Comparison of ENCODE assay signal across 9 cellular contexts in genomic region chr9:99118782-99119466, GRCh38. TPM values are rescaled to one million over a fixed set of nuclear protein-coding genes. Genes with fewer than 3 reads are reported as not detected.
DNase-seq lines count a peak whose midpoint lies in the region; ATAC-seq, FAIRE-seq and TF ChIP-seq lines count a peak whose summit lies in the region.
"Had no signal": no experiment of that assay in that cellular context is flagged by ENCODE, and none has a peak within 500 bp of the region (broad histone marks: within the 10 kb centered on the region; RNA-seq: fewer than 3 reads in every experiment).

No MANE protein-coding gene starts in this region.

- no peaks in the 10 kb centered on the region for H3K27me3 ChIP-seq in sigmoid colon
- no peaks in the 10 kb centered on the region for H3K27me3 ChIP-seq in breast epithelium

- TF ChIP-seq CTCF in NB4 (IDR thresholded peaks at IDR 0.05; ENCODE audit: low read depth, low read length) (no peak), sigmoid colon (IDR thresholded peaks at IDR 0.05) (no peak), breast epithelium (IDR thresholded peaks at IDR 0.05) (no peak)

- intact Hi-C loops in sigmoid colon (cut with DNase I) (no loop called here), breast epithelium (cut with DNase I; ENCODE audit: low total_unique reads) (no loop called here)

- peaks cover 90% of the 10 kb centered on the region for H3K4me1 Mint-ChIP-seq in activated naive CD4-positive, alpha-beta T cell treated with anti-CD3 and anti-CD28 coated beads, Interleukin-2, amount 10 ng/mL, durations not matched to agents 7 days and 5 days

- H3K4me1 ChIP-seq in sigmoid colon (peaks cover 0 to 81% (median 52%) of the 10 kb centered on the region in 4 donors), breast epithelium (peaks cover 0 to 8% of the 10 kb centered on the region in 2 donors)

- 60 to 90% methylated on average over 7 of the region's 7 CpGs for WGBS in sigmoid colon, 2 donors

- H3K36me3 ChIP-seq in sigmoid colon: no peaks in the 10 kb centered on the region
- H3K36me3 ChIP-seq in breast epithelium: no peaks in the 10 kb centered on the region

- CTCF ChIA-PET in activated naive CD4-positive, alpha-beta T cell treated with anti-CD3 and anti-CD28 coated beads, Interleukin-2, amount 10 ng/mL, durations not matched to agents 7 days and 5 days (lab: Charles Lee): interaction anchor here (0.9 to 2.4 kb wide), 5 partner anchors 14 to 121 kb away, joined by 3 to 13 read pairs (median 3); no protein-coding TSS in a partner anchor

- no peaks in the 10 kb centered on the region for H3K27me3 Mint-ChIP-seq in activated naive CD4-positive, alpha-beta T cell treated with anti-CD3 and anti-CD28 coated beads, Interleukin-2, amount 10 ng/mL, durations not matched to agents 7 days and 5 days

- no peak for TF ChIP-seq EP300 in sigmoid colon (IDR thresholded peaks at IDR 0.05)

- H3K9me3 ChIP-seq in sigmoid colon: no peaks in the 10 kb centered on the region
- no peaks in the 10 kb centered on the region for H3K9me3 ChIP-seq in breast epithelium

- peak overlapping the region; percentile 60 for H3K4me3 Mint-ChIP-seq in activated naive CD4-positive, alpha-beta T cell treated with anti-CD3 and anti-CD28 coated beads, Interleukin-2, amount 10 ng/mL, durations not matched to agents 7 days and 5 days

- DNase-seq in GM18507 (ENCODE audit: extremely low spot score, insufficient read length, low read depth) (peak; percentile 32), NB4 (ENCODE audit: low read depth) (peak; percentile 69), sigmoid colon (no peak), NCI-H2171 (lab: John Stamatoyannopoulos, UW) (no peak), breast epithelium (ENCODE audit: low spot score in 2 of 2) (no peak)
- peak; percentile 75 for DNase-seq in activated naive CD4-positive, alpha-beta T cell treated with anti-CD3 and anti-CD28 coated beads, Interleukin-2, amount 10 ng/mL, durations not matched to agents 7 days and 5 days
- DNase-seq in stimulated activated naive CD4-positive, alpha-beta T cell treated with Interleukin-2 at 50 U/mL for 16 hours (lab: John Stamatoyannopoulos, UW): peak; percentile 28

- peaks cover 49% of the 10 kb centered on the region for H3K36me3 Mint-ChIP-seq in activated naive CD4-positive, alpha-beta T cell treated with anti-CD3 and anti-CD28 coated beads, Interleukin-2, amount 10 ng/mL, durations not matched to agents 7 days and 5 days

- H3K27ac ChIP-seq in sigmoid colon (no peak overlapping the region), breast epithelium (no peak overlapping the region)

- TF ChIP-seq POLR2A in NB4 (IDR thresholded peaks at IDR 0.05; ENCODE audit: extremely low read depth, insufficient read length): no peak
- TF ChIP-seq POLR2A in sigmoid colon (IDR thresholded peaks at IDR 0.05): no peak
- TF ChIP-seq POLR2A in breast epithelium (IDR thresholded peaks at IDR 0.05): no peak

- H3K27ac Mint-ChIP-seq in activated naive CD4-positive, alpha-beta T cell treated with anti-CD3 and anti-CD28 coated beads, Interleukin-2, amount 10 ng/mL, durations not matched to agents 7 days and 5 days: peak overlapping the region; percentile 94

- peak; percentile 95 for FAIRE-seq in GM18507 (lab: Jason Lieb, UNC)

- no peaks in the 10 kb centered on the region for H3K9me3 Mint-ChIP-seq in activated naive CD4-positive, alpha-beta T cell treated with anti-CD3 and anti-CD28 coated beads, Interleukin-2, amount 10 ng/mL, durations not matched to agents 7 days and 5 days

- ATAC-seq in HG02588 (IDR thresholded peaks at IDR 0.05; ENCODE audit: unreplicated experiment): peak; percentile 97

- H3K4me3 ChIP-seq in NB4 (ENCODE audit: low read depth, low read length): peak overlapping the region; percentile 11
- no peak overlapping the region for H3K4me3 ChIP-seq in sigmoid colon
- H3K4me3 ChIP-seq in breast epithelium: no peak overlapping the region
- H3K4me3 ChIP-seq: skin epidermis had no signal

RNA-seq across cellular contexts. Expression of gene TGFBR1, which starts 14.0 kb away (rescaled TPM):
- total RNA-seq in sigmoid colon (10 to 100 TPM; 48.4 to 84.3 (median 62.5) TPM), breast epithelium (10 to 100 TPM; 33.1 to 35.4 (median 34.5) TPM)
- 1 to 10 TPM; 3.9 to 8.5 (median 4.2) TPM for polyA plus RNA-seq in sigmoid colon

Comparison
In these comparisons a context has a peak if more than half of its experiments do, and no peak if none do; other contexts are left out.
1. DNase-seq: peak in GM18507 (single experiment), NB4 (single experiment), activated naive CD4-positive, alpha-beta T cell treated with anti-CD3 and anti-CD28 coated beads, Interleukin-2, amount 10 ng/mL, durations not matched to agents 7 days and 5 days (single experiment) and stimulated activated naive CD4-positive, alpha-beta T cell treated with Interleukin-2 at 50 U/mL for 16 hours (single experiment); none in sigmoid colon (single experiment), NCI-H2171 (single experiment) and breast epithelium (0 of 2).